ENCODE assay signal across 19 cellular contexts in genomic region chr4:8275511-8275910, GRCh38. TPM values are rescaled to one million over a fixed set of nuclear protein-coding genes. Genes with fewer than 3 reads are reported as not detected.
DNase-seq lines count a peak whose midpoint lies in the region; ATAC-seq and TF ChIP-seq lines count a peak whose summit lies in the region.
"Had no signal": no experiment of that assay in that cellular context is flagged by ENCODE, and none has a peak within 500 bp of the region (broad histone marks: within the 10 kb centered on the region; RNA-seq: fewer than 3 reads in every experiment).

No MANE protein-coding gene starts in this region.

- H3K4me3 ChIP-seq in heart right ventricle: no peak overlapping the region
- no peak overlapping the region for H3K4me3 ChIP-seq in right atrium auricular region
- H3K4me3 ChIP-seq in ovary: no peak overlapping the region
- no peak overlapping the region for H3K4me3 ChIP-seq in right lobe of liver
- H3K4me3 ChIP-seq: body of pancreas, HAP-1, pancreas, upper lobe of right lung had no signal

- H3K36me3 ChIP-seq in heart right ventricle: no peaks in the 10 kb centered on the region
- H3K36me3 ChIP-seq in right atrium auricular region: no peaks in the 10 kb centered on the region
- no peaks in the 10 kb centered on the region for H3K36me3 ChIP-seq in ovary
- no peaks in the 10 kb centered on the region for H3K36me3 ChIP-seq in right lobe of liver
- H3K36me3 ChIP-seq: HAP-1, pancreas, upper lobe of right lung had no signal

- peaks cover 0 to 6% (median 0%) of the 10 kb centered on the region in 7 donors for H3K27me3 ChIP-seq in heart right ventricle
- H3K27me3 ChIP-seq in right atrium auricular region: no peaks in the 10 kb centered on the region
- H3K27me3 ChIP-seq in ovary: no peaks in the 10 kb centered on the region
- H3K27me3 ChIP-seq in right lobe of liver: no peaks in the 10 kb centered on the region
- H3K27me3 ChIP-seq: body of pancreas, upper lobe of right lung had no signal

- no peak for TF ChIP-seq EP300 in ovary (IDR thresholded peaks at IDR 0.05)

- H3K4me1 ChIP-seq in heart right ventricle: peaks cover 55 to 95% (median 74%) of the 10 kb centered on the region in 9 donors
- peaks cover 0 to 74% of the 10 kb centered on the region in 2 donors for H3K4me1 ChIP-seq in right atrium auricular region
- peaks cover 50% of the 10 kb centered on the region for H3K4me1 ChIP-seq in ovary (ENCODE audit: insufficient read depth)
- H3K4me1 ChIP-seq in right lobe of liver: no peaks in the 10 kb centered on the region
- H3K4me1 ChIP-seq: body of pancreas, pancreas had no signal

- ATAC-seq in heart right ventricle (no peak), left cardiac atrium (no peak), right lobe of liver (no peak)
- ATAC-seq: T-helper 17 cell had no signal

- TF ChIP-seq POLR2A in ovary (IDR thresholded peaks at IDR 0.05) (no peak), right lobe of liver (IDR thresholded peaks at IDR 0.05) (no peak)

- peak overlapping the region in 7 of 10 donors; percentile 35 to 86 (median 60) for H3K27ac ChIP-seq in heart right ventricle
- H3K27ac ChIP-seq in right atrium auricular region: peak overlapping the region; percentile 53 to 58
- peak overlapping the region in 1 of 2 donors; percentile 72 for H3K27ac ChIP-seq in ovary
- H3K27ac ChIP-seq in right lobe of liver: no peak overlapping the region
- H3K27ac ChIP-seq: body of pancreas, C4-2B, epithelial cell of prostate, pancreas, upper lobe of right lung had no signal

- no peak for TF ChIP-seq CTCF in heart right ventricle (IDR thresholded peaks at IDR 0.05)
- no peak for TF ChIP-seq CTCF in right atrium auricular region (IDR thresholded peaks at IDR 0.05)
- TF ChIP-seq CTCF in ovary (IDR thresholded peaks at IDR 0.05): no peak
- no peak for TF ChIP-seq CTCF in right lobe of liver (IDR thresholded peaks at IDR 0.05)

- DNase-seq in heart right ventricle (peak in 1 of 2 donors; percentile 14), left cardiac atrium (no peak), right atrium auricular region (ENCODE audit: low spot score) (no peak), ovary (peak in 3 of 5 donors; percentile 48 to 56 (median 51)), right lobe of liver (no peak), NCI-H526 treated with DMSO at 0.1 percent for 48 hours (lab: John Stamatoyannopoulos, UW) (no peak), NCI-H1105 treated with DMSO at 0.1 percent for 48 hours (lab: John Stamatoyannopoulos, UW) (no peak)
- DNase-seq: activated T-cell treated with anti-CD3 and anti-CD28 coated beads, Interleukin-2, amount 50 U/mL, for 1 hour; effector CD4-positive, alpha-beta T cell; Karpas-422; T-helper 17 cell had no signal

- WGBS in heart right ventricle, 2 donors: 75 to 77% methylated on average over 4 of the region's 4 CpGs
- 80 to 90% (median 82%) methylated on average over 4 of the region's 4 CpGs for WGBS in ovary, 3 donors
- no CpG with 5 or more reads among the region's 4 CpGs for WGBS in right lobe of liver (ENCODE audit: insufficient coverage, low coverage, low lambda C conversion rate, missing lambda C conversion rate)

- intact Hi-C loops in heart right ventricle (cut with DNase I): loop anchor here in 3 of 10 donors (2.0 to 10.0 kb wide), 3 partner anchors 117 to 129 kb away; no protein-coding TSS in a partner anchor
- intact Hi-C loops in left cardiac atrium (cut with DNase I): loop anchor here (2.0 to 10.0 kb wide), 2 partner anchors 127 to 129 kb away; no protein-coding TSS in a partner anchor
- intact Hi-C loops in ovary (cut with DNase I): loop anchor here (2.0 to 10.0 kb wide), 4 partner anchors 69 to 129 kb away; no protein-coding TSS in a partner anchor
- intact Hi-C loops in right lobe of liver (cut with DNase I): no loop called here

- no peaks in the 10 kb centered on the region for H3K9me3 ChIP-seq in heart right ventricle
- H3K9me3 ChIP-seq in right atrium auricular region: no peaks in the 10 kb centered on the region
- no peaks in the 10 kb centered on the region for H3K9me3 ChIP-seq in ovary
- H3K9me3 ChIP-seq in right lobe of liver: no peaks in the 10 kb centered on the region
- H3K9me3 ChIP-seq: body of pancreas, HAP-1, pancreas, upper lobe of right lung had no signal

RNA-seq across cellular contexts. Expression of gene HTRA3, which starts 6.0 kb away (rescaled TPM):
- total RNA-seq in heart right ventricle (10 to 100 TPM; 20.2 to 82.5 (median 54.2) TPM), left cardiac atrium (10 to 100 TPM; 48.5 to 78.2 TPM), right atrium auricular region (100 to 1,000 TPM in 1 of 2 donors, 10 to 100 TPM in 1; 33.8 to 124 TPM), ovary (100 to 1,000 TPM in 1 of 7 donors, 10 to 100 TPM in 6; 36.2 to 160 (median 62.3) TPM), right lobe of liver (1 to 10 TPM in 3 of 6 experiments, under 1 TPM in 3; 0.32 to 1.6 (median 1.0) TPM)
- polyA plus RNA-seq in heart right ventricle (10 to 100 TPM; 51.8 to 56.7 TPM), ovary (100 to 1,000 TPM; 122 to 163 TPM)
- total RNA-seq: T-helper 17 cell had no signal
- polyA plus RNA-seq: keratinocyte, mammary epithelial cell had no signal

Comparison
In these comparisons a context has a peak if more than half of its experiments do, and no peak if none do; other contexts are left out.
1. DNase-seq: peak in ovary (3 of 5); none in left cardiac atrium (single experiment), right atrium auricular region (single experiment), right lobe of liver (0 of 3), NCI-H526 treated with DMSO at 0.1 percent for 48 hours (single experiment) and NCI-H1105 treated with DMSO at 0.1 percent for 48 hours (single experiment).
2. H3K27ac ChIP-seq: peak in heart right ventricle (7 of 10) and right atrium auricular region (2 of 2); none in right lobe of liver (0 of 3).
3. RNA of gene HTRA3, which starts 6.0 kb away (total RNA-seq): 33.8 to 124 TPM in right atrium auricular region, 48.5 to 78.2 TPM in left cardiac atrium, 36.2 to 160 TPM in ovary and 20.2 to 82.5 TPM in heart right ventricle; 0.32 to 1.6 TPM in right lobe of liver; every median in the first group is over 4 times any median in the second.
4. intact Hi-C loops: an anchor here in left cardiac atrium (2.0 to 10.0 kb wide) and ovary (2.0 to 10.0 kb wide); none called in right lobe of liver.